In genomic region chr17:45970659-45971058, GRCh38 we compare ENCODE assay signal across 9 cellular contexts. TPM values are rescaled to one million over a fixed set of nuclear protein-coding genes. Genes with fewer than 3 reads are reported as not detected.
"Had no signal": no experiment of that assay in that cellular context is flagged by ENCODE, and none has a peak within 500 bp of the region (broad histone marks: within the 10 kb centered on the region; RNA-seq: fewer than 3 reads in every experiment).

No MANE protein-coding gene starts in this region.

- FAIRE-seq: H1, H54 had no signal

- DNase-seq: H9, HCEC 1CT, IMR-90, KBM-7 had no signal

- H3K4me3 ChIP-seq: GM23338 had no signal

- H3K4me2 ChIP-seq: GM23338 had no signal

- H3K27ac ChIP-seq: HL-60 had no signal

- H2AFZ ChIP-seq: GM23338 had no signal

RNA-seq across cellular contexts. Expression of gene STH, which starts 28.4 kb away (rescaled TPM):
- total RNA-seq: GM23338, H1, H9, HT1080, IMR-90 had no signal
- polyA plus RNA-seq: H1, IMR-90 had no signal
